Comparison of ENCODE assay signal across 16 cellular contexts in genomic region chr6:143694560-143694959, GRCh38. TPM values are rescaled to one million over a fixed set of nuclear protein-coding genes. Genes with fewer than 3 reads are reported as not detected.
A peak's percentile ranks its signal among the peaks of the same experiment; 100 is the strongest.
DNase-seq lines count a peak whose midpoint lies in the region; ATAC-seq and TF ChIP-seq lines count a peak whose summit lies in the region.
"Had no signal": no experiment of that assay in that cellular context is flagged by ENCODE, and none has a peak within 500 bp of the region (broad histone marks: within the 10 kb centered on the region; RNA-seq: fewer than 3 reads in every experiment).

No MANE protein-coding gene starts in this region.

- no peak overlapping the region for H3K4me2 ChIP-seq in PC-3 (ENCODE audit: low read length)

- H3K27me3 Mint-ChIP-seq in type B pancreatic cell = no peaks in the 10 kb centered on the region

- peaks cover 15% of the 10 kb centered on the region; the same call in 1 of the 2 replicates for H3K79me2 ChIP-seq in PC-3 (ENCODE audit: low read length)

- H3K27ac ChIP-seq in PC-3 (ENCODE audit: low read length) (no peak overlapping the region), esophagus muscularis mucosa (replicated peaks in 1 of 4) (peak overlapping the region; percentile 10 to 69 (median 48))
- H3K27ac ChIP-seq: SJSA1, VCaP had no signal

- no peak overlapping the region for H3K9ac ChIP-seq in PC-3 (ENCODE audit: low read length)

- H3K9me3 ChIP-seq in PC-3 (ENCODE audit: low read length) = no peaks in the 10 kb centered on the region
- no peaks in the 10 kb centered on the region for H3K9me3 ChIP-seq in esophagus muscularis mucosa
- H3K9me3 ChIP-seq: body of pancreas, SJSA1 had no signal

- TF ChIP-seq EP300 in esophagus muscularis mucosa (IDR thresholded peaks at IDR 0.05) = no peak

- H3F3A ChIP-seq in PC-3 (ENCODE audit: low read length, unreplicated experiment) = no peaks in the 10 kb centered on the region

- H3K4me1 Mint-ChIP-seq in type B pancreatic cell (ENCODE audit: unreplicated experiment) = peaks cover 48% of the 10 kb centered on the region

- H4K20me1 ChIP-seq in PC-3 (ENCODE audit: low read length) = no peaks in the 10 kb centered on the region

- no TSS peak for BruUV-seq in PC-3 (replicated peaks; lab: Mats Ljungman, UMichigan)

- POLR2A ChIA-PET in PC-3 (lab: Charles Lee; ENCODE audit: unreplicated experiment) = no interaction called here

- 52% methylated on average over 7 of the region's 7 CpGs for WGBS in esophagus muscularis mucosa

- no peak for TF ChIP-seq CTCF in PC-3 (conservative IDR thresholded peaks at IDR 0.05; ENCODE audit: low read depth, low read length)
- TF ChIP-seq CTCF in esophagus muscularis mucosa (IDR thresholded peaks at IDR 0.05) = no peak
- no peak for TF ChIP-seq CTCF in type B pancreatic cell (conservative IDR thresholded peaks at IDR 0.05)

- DNase-seq in stimulated activated CD4-positive, alpha-beta T cell treated with anti-CD3 and anti-CD28 coated beads, Interleukin-1b, Interleukin-23, amount 100 ng/mL, for 48 hours = peak; percentile 22
- no peak for DNase-seq in stimulated activated CD4-positive, alpha-beta T cell treated with anti-CD3 and anti-CD28 coated beads, Interleukin-4, amount 100 ng/mL, for 1 hour
- DNase-seq in PC-3 (peak; percentile 61), esophagus muscularis mucosa (ENCODE audit: extremely low spot score) (no peak), type B pancreatic cell (ENCODE audit: extremely low spot score, unreplicated experiment) (no peak), NCI-H2171 (lab: John Stamatoyannopoulos, UW) (no peak), NCI-H524 treated with DMSO at 0.1 percent for 48 hours (lab: John Stamatoyannopoulos, UW) (no peak)
- DNase-seq in central memory CD4-positive, alpha-beta T cell = no peak
- DNase-seq: body of pancreas; effector memory CD4-positive, alpha-beta T cell; NCI-H1930; NCI-H82; stimulated activated CD4-positive, alpha-beta T cell treated with anti-CD3 and anti-CD28 coated beads, Interleukin-4, amount 100 ng/mL, for 4 hours; stimulated activated naive CD4-positive, alpha-beta T cell had no signal

- H3K27me3 ChIP-seq in PC-3 (ENCODE audit: low read length) (no peaks in the 10 kb centered on the region), esophagus muscularis mucosa (no peaks in the 10 kb centered on the region)
- H3K27me3 ChIP-seq: body of pancreas, SJSA1 had no signal

- peaks cover 9% of the 10 kb centered on the region for H3K9me3 Mint-ChIP-seq in type B pancreatic cell

- no peak overlapping the region for H2AFZ ChIP-seq in PC-3 (ENCODE audit: low read length)

- H3K36me3 Mint-ChIP-seq in type B pancreatic cell = peaks cover 18% of the 10 kb centered on the region

- peaks cover 17% of the 10 kb centered on the region; the same call in 1 of the 2 replicates for H3K4me1 ChIP-seq in PC-3 (ENCODE audit: insufficient read depth, low read length)
- H3K4me1 ChIP-seq in esophagus muscularis mucosa = peaks cover 77 to 97% (median 95%) of the 10 kb centered on the region in 4 donors

- intact Hi-C loops in PC-3 (cut with micrococcal nuclease) (no loop called here), esophagus muscularis mucosa (cut with DNase I) (no loop called here)

- CTCF ChIA-PET in PC-3 (lab: Charles Lee) = no interaction called here

- no peaks in the 10 kb centered on the region for H3K36me3 ChIP-seq in PC-3 (ENCODE audit: low read depth, low read length)
- H3K36me3 ChIP-seq in esophagus muscularis mucosa = no peaks in the 10 kb centered on the region

- H3K9me2 ChIP-seq in PC-3 (replicated peaks; ENCODE audit: low read length) = no peaks in the 10 kb centered on the region

- TF ChIP-seq POLR2A in esophagus muscularis mucosa (IDR thresholded peaks at IDR 0.05; ENCODE audit: low read depth) = no peak

- H3K27ac Mint-ChIP-seq in type B pancreatic cell = no peak overlapping the region

- peak overlapping the region; percentile 48 for H3K4me3 Mint-ChIP-seq in type B pancreatic cell

- H3K4me3 ChIP-seq in PC-3 (ENCODE audit: low read length) (no peak overlapping the region), esophagus muscularis mucosa (no peak overlapping the region)
- H3K4me3 ChIP-seq: body of pancreas, SJSA1 had no signal

- ATAC-seq in PC-3 = peak; percentile 92
- ATAC-seq: body of pancreas had no signal

RNA-seq across cellular contexts. Expression of gene PHACTR2, which starts 16.8 kb away (rescaled TPM):
- total RNA-seq in PC-3 (2014; rRNA removed) (19.4 and 25.1 TPM in 2 replicates), esophagus muscularis mucosa (100 to 1,000 TPM in 1 of 4 donors, 10 to 100 TPM in 3; 71.0 to 127 (median 82.7) TPM), type B pancreatic cell (ENCODE audit: low replicate concordance) (59.2 and 69.9 TPM in 2 replicates)

Comparison
In these comparisons a context has a peak if more than half of its experiments do, and no peak if none do; other contexts are left out.
1. DNase-seq: peak in stimulated activated CD4-positive, alpha-beta T cell treated with anti-CD3 and anti-CD28 coated beads, Interleukin-1b, Interleukin-23, amount 100 ng/mL, for 48 hours (single experiment) and PC-3 (single experiment); none in stimulated activated CD4-positive, alpha-beta T cell treated with anti-CD3 and anti-CD28 coated beads, Interleukin-4, amount 100 ng/mL, for 1 hour (single experiment), esophagus muscularis mucosa (single experiment), type B pancreatic cell (single experiment), central memory CD4-positive, alpha-beta T cell (single experiment), NCI-H2171 (single experiment) and NCI-H524 treated with DMSO at 0.1 percent for 48 hours (single experiment).